Comparison of ENCODE assay signal across 19 cellular contexts in genomic region chr4:8344387-8344786, GRCh38.
DNase-seq lines count a peak whose midpoint lies in the region; TF ChIP-seq lines count a peak whose summit lies in the region.
"Had no signal": no experiment of that assay in that cellular context is flagged by ENCODE, and none has a peak within 500 bp of the region (broad histone marks: within the 10 kb centered on the region; RNA-seq: fewer than 3 reads in every experiment).

No MANE protein-coding gene starts in this region.

- H3K9me3 Mint-ChIP-seq in endodermal cell, result no peaks in the 10 kb centered on the region
- no peaks in the 10 kb centered on the region for H3K9me3 Mint-ChIP-seq in neural crest cell
- H3K9me3 Mint-ChIP-seq in type B pancreatic cell, result no peaks in the 10 kb centered on the region

- H3K4me1 Mint-ChIP-seq in endodermal cell (peaks cover 2% of the 10 kb centered on the region), neural crest cell (peaks cover 5% of the 10 kb centered on the region), type B pancreatic cell (ENCODE audit: unreplicated experiment) (no peaks in the 10 kb centered on the region)
- H3K4me1 Mint-ChIP-seq: CD4-positive, alpha-beta memory T cell had no signal

- H3K4me3 ChIP-seq in endodermal cell (ENCODE audit: low read length), result no peak overlapping the region
- no peak overlapping the region for H3K4me3 ChIP-seq in MG63

- H3K4me1 ChIP-seq in endodermal cell (ENCODE audit: control insufficient read depth, insufficient read depth, low read length), result no peaks in the 10 kb centered on the region
- H3K4me1 ChIP-seq: BE2C had no signal

- peak; percentile 16 for DNase-seq in astrocyte of the hippocampus (ENCODE audit: low read depth, low spot score)
- peak; percentile 35 for DNase-seq in endodermal cell
- DNase-seq in neural crest cell (ENCODE audit: low read depth, low spot score), result no peak
- DNase-seq in type B pancreatic cell (ENCODE audit: extremely low spot score, unreplicated experiment), result peak; percentile 52
- DNase-seq in stimulated activated CD4-positive, alpha-beta T cell treated with anti-CD3 and anti-CD28 coated beads, Interleukin-2, amount 100 ng/mL, for 24 hours, result no peak
- no peak for DNase-seq in MG63
- no peak for DNase-seq in NAMALWA (ENCODE audit: low spot score)
- DNase-seq: BE2C; Calu3; CD4-positive, alpha-beta memory T cell; DMS79; HCEC 1CT; IMR-90; NCI-H1048; NCI-H146; NCI-H2081; NCI-H748 treated with DMSO at 0.1 percent for 48 hours; OCI-M1; SIG-M5 had no signal

- H3K27me3 Mint-ChIP-seq in endodermal cell (ENCODE audit: insufficient read depth) (peaks cover 5% of the 10 kb centered on the region), neural crest cell (ENCODE audit: low read depth) (no peaks in the 10 kb centered on the region), type B pancreatic cell (no peaks in the 10 kb centered on the region)

- H3K9ac ChIP-seq in endodermal cell (ENCODE audit: extremely low read depth, low read length, poor library complexity, severe bottlenecking), result no peak overlapping the region

- H3K36me3 ChIP-seq in endodermal cell (ENCODE audit: control insufficient read depth, insufficient read depth, low read length), result no peaks in the 10 kb centered on the region
- H3K36me3 ChIP-seq in MG63, result no peaks in the 10 kb centered on the region
- H3K36me3 ChIP-seq: BE2C had no signal

- H3K27ac ChIP-seq in endodermal cell (ENCODE audit: low read depth, low read length), result no peak overlapping the region

- H3K4me3 Mint-ChIP-seq in endodermal cell, result no peak overlapping the region
- no peak overlapping the region for H3K4me3 Mint-ChIP-seq in neural crest cell
- no peak overlapping the region for H3K4me3 Mint-ChIP-seq in type B pancreatic cell
- H3K4me3 Mint-ChIP-seq: CD4-positive, alpha-beta memory T cell had no signal

- TF ChIP-seq CTCF in endodermal cell (conservative IDR thresholded peaks at IDR 0.05) (no peak), neural crest cell (conservative IDR thresholded peaks at IDR 0.05) (no peak), type B pancreatic cell (conservative IDR thresholded peaks at IDR 0.05) (no peak)

- H3K36me3 Mint-ChIP-seq in endodermal cell (ENCODE audit: low read depth) (no peaks in the 10 kb centered on the region), neural crest cell (ENCODE audit: low read depth) (no peaks in the 10 kb centered on the region), type B pancreatic cell (no peaks in the 10 kb centered on the region)
- H3K36me3 Mint-ChIP-seq: CD4-positive, alpha-beta memory T cell had no signal

- H3K27ac Mint-ChIP-seq in endodermal cell (no peak overlapping the region), neural crest cell (ENCODE audit: unreplicated experiment) (peak overlapping the region; percentile 38), type B pancreatic cell (no peak overlapping the region)
- H3K27ac Mint-ChIP-seq: CD4-positive, alpha-beta memory T cell had no signal

- WGBS in endodermal cell (ENCODE audit: insufficient coverage in 1 of 2, insufficient read length in 1 of 2), 2 experiments, result 86 to 93% methylated on average over 13 to 14 of the region's 14 CpGs

- H3K27me3 ChIP-seq in endodermal cell (ENCODE audit: control insufficient read depth, insufficient read depth, low read length, poor library complexity, severe bottlenecking) (no peaks in the 10 kb centered on the region), MG63 (no peaks in the 10 kb centered on the region)
- H3K27me3 ChIP-seq: BE2C had no signal

- H3K9me3 ChIP-seq in endodermal cell (ENCODE audit: control insufficient read depth, low read length), result no peaks in the 10 kb centered on the region
- no peaks in the 10 kb centered on the region for H3K9me3 ChIP-seq in MG63
- H3K9me3 ChIP-seq: BE2C had no signal

Comparison
In these comparisons a context has a peak if more than half of its experiments do, and no peak if none do; other contexts are left out.
1. DNase-seq: peak in astrocyte of the hippocampus (single experiment), endodermal cell (single experiment) and type B pancreatic cell (single experiment); none in neural crest cell (single experiment), stimulated activated CD4-positive, alpha-beta T cell treated with anti-CD3 and anti-CD28 coated beads, Interleukin-2, amount 100 ng/mL, for 24 hours (0 of 2), MG63 (single experiment) and NAMALWA (single experiment).